Comparison of ENCODE assay signal across 8 cellular contexts in the genomic region with DNA sequence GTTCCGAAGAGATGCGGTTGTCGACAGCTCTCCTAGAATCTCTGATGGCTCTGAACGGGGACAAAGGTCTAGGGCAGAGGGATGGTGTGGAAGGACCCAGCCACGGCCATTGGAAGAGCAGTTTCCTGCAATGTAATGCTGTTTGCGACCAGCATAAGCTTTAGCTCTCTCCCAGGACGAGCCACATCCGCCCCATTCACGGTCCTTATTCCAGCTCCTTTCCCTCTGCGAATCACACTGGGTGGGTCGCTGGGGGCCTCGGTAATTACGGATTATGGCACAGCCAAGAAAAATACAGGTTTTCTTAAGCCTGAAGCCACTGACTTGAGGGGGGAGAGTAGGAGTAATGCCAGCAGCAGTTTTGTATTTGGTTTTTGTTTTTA. TPM values are rescaled to one million over a fixed set of nuclear protein-coding genes. Genes with fewer than 3 reads are reported as not detected.
DNase-seq lines count a peak whose midpoint lies in the region; ATAC-seq, FAIRE-seq and TF ChIP-seq lines count a peak whose summit lies in the region.

No MANE protein-coding gene starts in this region.

- intact Hi-C loops in CD14-positive monocyte (cut with micrococcal nuclease): no loop called here

- DNase-seq in CD14-positive monocyte (ENCODE audit: low spot score) (no peak), H7 (no peak), OCI-M1 (lab: John Stamatoyannopoulos, UW) (peak; percentile 67), bronchial epithelial cell (ENCODE audit: low read depth) (no peak), left kidney (ENCODE audit: low read depth, low spot score) (peak; percentile 41), KG1 (lab: John Stamatoyannopoulos, UW) (no peak), cerebellar nuclear complex (lab: John Stamatoyannopoulos, UW) (no peak)
- DNase-seq in stimulated activated naive CD8-positive, alpha-beta T cell treated with anti-CD3 and anti-CD28 coated beads, Interleukin-15, amount 100 ng/mL, for 72 hours: peak in 1 of 2 donors; percentile 39

- H3K36me3 Mint-ChIP-seq in CD14-positive monocyte: peaks cover 0 to 2% of the 10 kb centered on the region in 2 donors

- H3K27me3 ChIP-seq in H7 (ENCODE audit: control insufficient read depth, insufficient read depth, low read length): peaks cover 71% of the 10 kb centered on the region
- H3K27me3 ChIP-seq in bronchial epithelial cell (ENCODE audit: control insufficient read depth, insufficient read depth, low read length): no peaks in the 10 kb centered on the region

- H3K36me3 ChIP-seq in H7 (replicated peaks; ENCODE audit: control insufficient read depth, insufficient read depth, low read length): no peaks in the 10 kb centered on the region
- no peaks in the 10 kb centered on the region for H3K36me3 ChIP-seq in bronchial epithelial cell (ENCODE audit: control insufficient read depth, insufficient read depth, low read length)

- peak overlapping the region; percentile 50 for H3K4me3 ChIP-seq in H7 (ENCODE audit: insufficient read depth, low read depth, low read length)
- peak overlapping the region; percentile 51 for H3K4me3 ChIP-seq in bronchial epithelial cell (ENCODE audit: low read depth, low read length)

- H3K27me3 Mint-ChIP-seq in CD14-positive monocyte (ENCODE audit: low read depth in 3 of 3): peaks cover 0 to 2% (median 0%) of the 10 kb centered on the region in 3 donors
- H3K27me3 Mint-ChIP-seq in stimulated activated naive CD8-positive, alpha-beta T cell treated with anti-CD3 and anti-CD28 coated beads, Interleukin-15, amount 100 ng/mL, for 72 hours: no peaks in the 10 kb centered on the region

- no peak for FAIRE-seq in bronchial epithelial cell (lab: Jason Lieb, UNC)

- H3K4me3 Mint-ChIP-seq in CD14-positive monocyte: peak overlapping the region; percentile 95 to 97
- peak overlapping the region; percentile 90 to 95 for H3K4me3 Mint-ChIP-seq in stimulated activated naive CD8-positive, alpha-beta T cell treated with anti-CD3 and anti-CD28 coated beads, Interleukin-15, amount 100 ng/mL, for 72 hours

- TF ChIP-seq CTCF in CD14-positive monocyte (IDR thresholded peaks at IDR 0.05): peak; percentile 10
- no peak for TF ChIP-seq CTCF in bronchial epithelial cell (IDR thresholded peaks at IDR 0.05; ENCODE audit: insufficient read depth, low read length, severe bottlenecking)

- ATAC-seq in stimulated activated naive CD8-positive, alpha-beta T cell treated with anti-CD3 and anti-CD28 coated beads, Interleukin-15, amount 100 ng/mL, for 72 hours: peak; percentile 38

- peaks cover 0 to 5% (median 0%) of the 10 kb centered on the region in 7 donors for H3K9me3 Mint-ChIP-seq in CD14-positive monocyte
- H3K9me3 Mint-ChIP-seq in stimulated activated naive CD8-positive, alpha-beta T cell treated with anti-CD3 and anti-CD28 coated beads, Interleukin-15, amount 100 ng/mL, for 72 hours: no peaks in the 10 kb centered on the region

- H3K4me1 Mint-ChIP-seq in CD14-positive monocyte: peaks cover 32% of the 10 kb centered on the region
- H3K4me1 Mint-ChIP-seq in stimulated activated naive CD8-positive, alpha-beta T cell treated with anti-CD3 and anti-CD28 coated beads, Interleukin-15, amount 100 ng/mL, for 72 hours: peaks cover 41% of the 10 kb centered on the region

- H3K27ac Mint-ChIP-seq in CD14-positive monocyte: peak overlapping the region; percentile 97 to 100 (median 99)
- peak overlapping the region; percentile 94 to 100 for H3K27ac Mint-ChIP-seq in stimulated activated naive CD8-positive, alpha-beta T cell treated with anti-CD3 and anti-CD28 coated beads, Interleukin-15, amount 100 ng/mL, for 72 hours

RNA-seq across cellular contexts. Expression of gene ANXA2R, which starts 22.7 kb away (rescaled TPM):
- 1 to 10 TPM; 2.3 to 3.1 TPM for polyA plus RNA-seq in CD14-positive monocyte
- 0.63 and 0.83 TPM in 2 replicates for total RNA-seq in H7 (2014; rRNA removed; shearing (Covaris generic))
- 0.26 TPM in 2 replicates for total RNA-seq in bronchial epithelial cell

Comparison
In these comparisons a context has a peak if more than half of its experiments do, and no peak if none do; other contexts are left out.
1. DNase-seq: peak in OCI-M1 (single experiment) and left kidney (single experiment); none in CD14-positive monocyte (single experiment), H7 (single experiment), bronchial epithelial cell (single experiment), KG1 (single experiment) and cerebellar nuclear complex (0 of 2).